25 cellular contexts compared by ENCODE assay signal in genomic region chr2:109299466-109299865, GRCh38.
"Had no signal": no experiment of that assay in that cellular context is flagged by ENCODE, and none has a peak within 500 bp of the region (broad histone marks: within the 10 kb centered on the region; RNA-seq: fewer than 3 reads in every experiment).

No MANE protein-coding gene starts in this region.

- H3K4me1 ChIP-seq: colonic mucosa, neural progenitor cell had no signal

- H3K4me3 ChIP-seq: cardiac muscle cell, colonic mucosa, gastrocnemius medialis, heart right ventricle, left lung, mucosa of descending colon, neural progenitor cell, ovary had no signal

- H2AFZ ChIP-seq: neural progenitor cell had no signal

- H3K9me3 ChIP-seq: colonic mucosa, gastrocnemius medialis, left lung, mucosa of descending colon, ovary had no signal

- DNase-seq: activated CD4-positive, alpha-beta T cell treated with anti-CD3 and anti-CD28 coated beads for 48 hours; activated CD4-positive, CD25-positive, alpha-beta regulatory T cell; activated CD8-positive, alpha-beta T cell treated with anti-CD3 and anti-CD28 coated beads for 36 hours; activated naive CD4-positive, alpha-beta T cell; activated naive CD8-positive, alpha-beta T cell treated with anti-CD3 and anti-CD28 coated beads for 36 hours; activated T-cell treated with anti-CD3 and anti-CD28 coated beads, Interleukin-2, amount 50 U/mL, for 1 hour; amniotic stem cell; colonic mucosa; erythroblast; gastrocnemius medialis; heart right ventricle; left lung; mesenchymal stem cell; mucosa of descending colon; naive B cell; ovary; stimulated activated CD4-positive, alpha-beta T cell treated with anti-CD3 and anti-CD28 coated beads, Interleukin-4, amount 100 ng/mL, for 4 hours; T-helper 1 cell; T1000 had no signal

- H3K4me2 ChIP-seq: neural progenitor cell had no signal

- ATAC-seq: activated CD8-positive, alpha-beta T cell treated with anti-CD3 and anti-CD28 coated beads for 36 hours; activated T-helper 17 cell treated with anti-CD3 and anti-CD28 coated beads, Interleukin-2, amount 50 U/mL, for 72 hours; gastrocnemius medialis; left lung; mucosa of descending colon; sciatic nerve; stimulated activated memory B cell treated with anti-CD40 and anti-IgM and Interleukin-4, amounts not matched to agents 10 μg/mL and 1 μg/mL and 100 μg/mL, for 72 hours had no signal

- H3K36me3 ChIP-seq: cardiac muscle cell, colonic mucosa, gastrocnemius medialis, heart right ventricle, left lung, neural progenitor cell, ovary had no signal

- FAIRE-seq: urothelium cell line had no signal

- H3K27ac ChIP-seq: cardiac muscle cell, colonic mucosa, gastrocnemius medialis, left lung, neural progenitor cell, ovary had no signal

- H3K27me3 ChIP-seq: colonic mucosa, gastrocnemius medialis, heart right ventricle, left lung, neural progenitor cell, ovary had no signal

- H3K9ac ChIP-seq: neural progenitor cell had no signal
